ENCODE assay signal across 1 cellular context in genomic region chr11:62260261-62260953, GRCh38.
TF ChIP-seq lines count a peak whose summit lies in the region.

No MANE protein-coding gene starts in this region.

TF ChIP-seq in HepG2, 621 proteins besides CTCF, POLR2A, EP300 and RAD21 (continued from another document and continues in another):
- TF ChIP-seq ZNF761 (CRISPR knock-in tag; conservative IDR thresholded peaks at IDR 0.05) = no peak
- TF ChIP-seq ZNF331 (CRISPR knock-in tag; IDR thresholded peaks at IDR 0.05) = peak; percentile 88; the same call in 1 of the 2 replicates
- TF ChIP-seq MIER2 (CRISPR knock-in tag; IDR thresholded peaks at IDR 0.05) = peak; percentile 88
- TF ChIP-seq KAT8 (CRISPR knock-in tag; IDR thresholded peaks at IDR 0.05) = peak; percentile 81
- no peak for TF ChIP-seq ZNF234 (CRISPR knock-in tag; conservative IDR thresholded peaks at IDR 0.05)
- TF ChIP-seq FOXA3 (CRISPR knock-in tag; IDR thresholded peaks at IDR 0.05) = peak; percentile 96
- TF ChIP-seq SRF (IDR thresholded peaks at IDR 0.05; ENCODE audit: low read depth, low read length) = no peak
- 0 out of 2 replicates have a peak, but pooled peaks have one; percentile 21 for TF ChIP-seq KMT2B (CRISPR knock-in tag; IDR thresholded peaks at IDR 0.05)
- no peak for TF ChIP-seq HIVEP1 (CRISPR knock-in tag; IDR thresholded peaks at IDR 0.05)
- peak; percentile 88 for TF ChIP-seq ZNF503 (CRISPR knock-in tag; IDR thresholded peaks at IDR 0.05)
- TF ChIP-seq FLYWCH1 (CRISPR knock-in tag; IDR thresholded peaks at IDR 0.05) = no peak
- TF ChIP-seq RFXAP (CRISPR knock-in tag; IDR thresholded peaks at IDR 0.05; ENCODE audit: borderline replicate concordance) = no peak
- no peak for TF ChIP-seq RORA (CRISPR knock-in tag; IDR thresholded peaks at IDR 0.05)
- no peak for TF ChIP-seq ZNF773 (CRISPR knock-in tag; IDR thresholded peaks at IDR 0.05; ENCODE audit: borderline replicate concordance)
- TF ChIP-seq SP5 (CRISPR knock-in tag; IDR thresholded peaks at IDR 0.05; ENCODE audit: borderline replicate concordance, low read depth) = peak; percentile 49; the same call in 1 of the 2 replicates
- TF ChIP-seq ZNF142 (CRISPR knock-in tag; IDR thresholded peaks at IDR 0.05) = no peak
- peak; percentile 58; the same call in 1 of the 2 replicates for TF ChIP-seq SIX4 (CRISPR knock-in tag; IDR thresholded peaks at IDR 0.05)
- no peak for TF ChIP-seq ZNF570 (CRISPR knock-in tag; IDR thresholded peaks at IDR 0.05; ENCODE audit: borderline replicate concordance)
- no peak for TF ChIP-seq ZNF768 (CRISPR knock-in tag; IDR thresholded peaks at IDR 0.05)
- TF ChIP-seq ZEB1 (IDR thresholded peaks at IDR 0.05; ENCODE audit: insufficient replicate concordance, low read depth) = no peak
- TF ChIP-seq TEF (CRISPR knock-in tag; IDR thresholded peaks at IDR 0.05) = no peak
- TF ChIP-seq ZNF329 (CRISPR knock-in tag; IDR thresholded peaks at IDR 0.05; ENCODE audit: low read depth) = no peak
- no peak for TF ChIP-seq ZNF33B (CRISPR knock-in tag; IDR thresholded peaks at IDR 0.05)
- TF ChIP-seq HMGXB3 (CRISPR knock-in tag; IDR thresholded peaks at IDR 0.05; ENCODE audit: borderline replicate concordance) = no peak
- TF ChIP-seq BHLHE40 (IDR thresholded peaks at IDR 0.05; ENCODE audit: low read length) = peak; percentile 56
- TF ChIP-seq KDM2A (CRISPR knock-in tag; IDR thresholded peaks at IDR 0.05; ENCODE audit: borderline replicate concordance, low read depth) = no peak
- no peak for TF ChIP-seq CAMTA2 (CRISPR knock-in tag; IDR thresholded peaks at IDR 0.05; ENCODE audit: borderline replicate concordance)
- no peak for TF ChIP-seq ZBTB33 (CRISPR knock-in tag; IDR thresholded peaks at IDR 0.05)
- no peak for TF ChIP-seq SP2 (CRISPR knock-in tag; IDR thresholded peaks at IDR 0.05)
- TF ChIP-seq ZBTB3 (CRISPR knock-in tag; IDR thresholded peaks at IDR 0.05; ENCODE audit: borderline replicate concordance, low read depth) = no peak
- TF ChIP-seq ZNF318 (CRISPR knock-in tag; IDR thresholded peaks at IDR 0.05) = no peak
- no peak for TF ChIP-seq NAIF1 (CRISPR knock-in tag; IDR thresholded peaks at IDR 0.05; ENCODE audit: borderline replicate concordance)
- no peak for TF ChIP-seq ZNF337 (CRISPR knock-in tag; IDR thresholded peaks at IDR 0.05; ENCODE audit: borderline replicate concordance, low read depth)
- no peak for TF ChIP-seq SRSF4 (IDR thresholded peaks at IDR 0.05; ENCODE audit: low read depth, low read length, poor library complexity, severe bottlenecking)
- TF ChIP-seq KDM4B (CRISPR knock-in tag; IDR thresholded peaks at IDR 0.05) = no peak
- peak; percentile 87 for TF ChIP-seq PITX1 (CRISPR knock-in tag; IDR thresholded peaks at IDR 0.05)
- TF ChIP-seq REPIN1 (CRISPR knock-in tag; IDR thresholded peaks at IDR 0.05; ENCODE audit: borderline replicate concordance, low read depth) = no peak
- no peak for TF ChIP-seq BORCS8-MEF2B (CRISPR knock-in tag; IDR thresholded peaks at IDR 0.05)
- no peak for TF ChIP-seq AGO2 (optimal IDR thresholded peaks at IDR 0.05; ENCODE audit: low read depth, low read length)
